Comparison of ENCODE assay signal across 18 cellular contexts in genomic region chr6:133632906-133633305, GRCh38.
"Had no signal": no experiment of that assay in that cellular context is flagged by ENCODE, and none has a peak within 500 bp of the region (broad histone marks: within the 10 kb centered on the region; RNA-seq: fewer than 3 reads in every experiment).

No MANE protein-coding gene starts in this region.

- DNase-seq: colonic mucosa; effector CD4-positive, alpha-beta T cell; glutamatergic neuron; left colon; left ventricle myocardium superior; naive B cell; occipital lobe; pancreas; right cardiac atrium; stimulated activated CD4-positive, alpha-beta T cell treated with anti-CD3 and anti-CD28 coated beads, Interleukin-1b, Interleukin-23, amount 100 ng/mL, for 48 hours; stimulated activated CD4-positive, alpha-beta T cell treated with anti-CD3 and anti-CD28 coated beads, Interleukin-4, amount 100 ng/mL, for 24 hours; tibial artery; upper lobe of left lung had no signal

- H3K27me3 ChIP-seq: colonic mucosa, esophagus muscularis mucosa, gastroesophageal sphincter, pancreas, tibial artery, upper lobe of left lung, vagina had no signal

- H3K36me3 ChIP-seq: colonic mucosa, esophagus muscularis mucosa, gastroesophageal sphincter, pancreas, tibial artery, upper lobe of left lung, vagina had no signal

- ATAC-seq: gastroesophageal sphincter; left colon; left ventricle myocardium superior; pancreas; right cardiac atrium; stimulated activated memory B cell treated with anti-CD40 and anti-IgM and Interleukin-4, amounts not matched to agents 10 μg/mL and 1 μg/mL and 100 μg/mL, for 72 hours had no signal

- H3K9me3 ChIP-seq: colonic mucosa, esophagus muscularis mucosa, gastroesophageal sphincter, pancreas, tibial artery, upper lobe of left lung, vagina had no signal

- H3K4me3 ChIP-seq: colonic mucosa, esophagus muscularis mucosa, gastroesophageal sphincter, lung, pancreas, tibial artery, upper lobe of left lung, vagina had no signal

- H3K4me1 ChIP-seq: colonic mucosa, pancreas, upper lobe of left lung had no signal

- H3K27ac ChIP-seq: esophagus muscularis mucosa, gastroesophageal sphincter, pancreas, tibial artery, vagina had no signal
